ENCODE assay signal across 28 cellular contexts in genomic region chr4:96194993-96195392, GRCh38.
"Had no signal": no experiment of that assay in that cellular context is flagged by ENCODE, and none has a peak within 500 bp of the region (broad histone marks: within the 10 kb centered on the region; RNA-seq: fewer than 3 reads in every experiment).

No MANE protein-coding gene starts in this region.

- FAIRE-seq: islet of Langerhans had no signal

- H3K27ac Mint-ChIP-seq: activated CD4-positive, alpha-beta T cell treated with anti-CD3 and anti-CD28 coated beads for 36 hours; activated naive CD8-positive, alpha-beta T cell; dendritic cell treated with granulocyte-macrophage colony-stimulating factor and Interleukin-4, amounts not matched to agents 40 ng/mL and 50 ng/mL, for 4 days; endodermal cell; natural killer cell; stimulated activated naive CD8-positive, alpha-beta T cell treated with anti-CD3 and anti-CD28 coated beads, Interleukin-15, Interleukin-2, amounts not matched to agents 100 ng/mL and 50 ng/mL, for 24 hours; T-cell; T-helper 2 cell treated with Interferon-gamma antibody and Interleukin-4, amounts not matched to agents 5 μg/mL and 100 μg/mL, for 36 hours; type B pancreatic cell had no signal

- H3K9me3 Mint-ChIP-seq: endodermal cell; T-helper 2 cell treated with Interferon-gamma antibody and Interleukin-4, amounts not matched to agents 5 μg/mL and 100 μg/mL, for 36 hours; type B pancreatic cell had no signal

- DNase-seq: activated CD4-positive, alpha-beta T cell treated with anti-CD3 and anti-CD28 coated beads for 36 hours; activated CD4-positive, alpha-beta T cell treated with anti-CD3 and anti-CD28 coated beads, Interleukin-2, amount 50 U/mL, for 4 hours; activated CD4-positive, CD25-positive, alpha-beta regulatory T cell; activated effector memory CD4-positive, alpha-beta T cell treated with Interleukin-2 at 50 U/mL for 16 hours; activated naive CD4-positive, alpha-beta T cell treated with Interleukin-2 at 50 U/mL for 16 hours; adrenal gland; aorta; endodermal cell; left ventricle myocardium inferior; midbrain; natural killer cell; posterior cingulate gyrus; right lobe of liver; stimulated activated CD4-positive, alpha-beta T cell treated with anti-CD3 and anti-CD28 coated beads, Interleukin-12 subunit alpha, Interleukin-12 subunit beta, amount 100 ng/mL, for 4 hours; stimulated activated CD4-positive, alpha-beta T cell treated with anti-CD3 and anti-CD28 coated beads, Interleukin-4, amount 100 ng/mL, for 1 hour; substantia nigra; T-cell had no signal

- ATAC-seq: activated CD4-positive, alpha-beta T cell treated with anti-CD3 and anti-CD28 coated beads for 36 hours; natural killer cell; right lobe of liver; T-cell had no signal

- H3K4me3 ChIP-seq: adrenal gland, breast epithelium, esophagus muscularis mucosa, left ventricle myocardium inferior, right lobe of liver, skin epidermis, vagina had no signal

- H3K36me3 ChIP-seq: adrenal gland, breast epithelium, esophagus muscularis mucosa, left ventricle myocardium inferior, right lobe of liver, vagina had no signal

- H3K27ac ChIP-seq: adrenal gland, breast epithelium, esophagus muscularis mucosa, left ventricle myocardium inferior, right lobe of liver, skin epidermis, vagina had no signal

- H3K27me3 Mint-ChIP-seq: activated naive CD8-positive, alpha-beta T cell; central memory CD8-positive, alpha-beta T cell; dendritic cell treated with granulocyte-macrophage colony-stimulating factor and Interleukin-4, amounts not matched to agents 40 ng/mL and 50 ng/mL, for 4 days; stimulated activated naive CD8-positive, alpha-beta T cell treated with anti-CD3 and anti-CD28 coated beads, Interleukin-15, Interleukin-2, amounts not matched to agents 100 ng/mL and 50 ng/mL, for 24 hours; T-cell; type B pancreatic cell had no signal

- H3K9me3 ChIP-seq: adrenal gland, breast epithelium, esophagus muscularis mucosa, left ventricle myocardium inferior, right lobe of liver, vagina had no signal

- H3K36me3 Mint-ChIP-seq: activated naive CD8-positive, alpha-beta T cell; natural killer cell; T-cell; type B pancreatic cell had no signal

- H3K27me3 ChIP-seq: adrenal gland, breast epithelium, esophagus muscularis mucosa, right lobe of liver, vagina had no signal

- H3K4me1 Mint-ChIP-seq: activated CD4-positive, alpha-beta T cell treated with anti-CD3 and anti-CD28 coated beads for 36 hours; central memory CD8-positive, alpha-beta T cell; endodermal cell; natural killer cell; T-cell had no signal

- H3K4me3 Mint-ChIP-seq: activated CD4-positive, alpha-beta T cell treated with anti-CD3 and anti-CD28 coated beads for 36 hours; activated naive CD8-positive, alpha-beta T cell; central memory CD8-positive, alpha-beta T cell; dendritic cell treated with granulocyte-macrophage colony-stimulating factor and Interleukin-4, amounts not matched to agents 40 ng/mL and 50 ng/mL, for 4 days; endodermal cell; natural killer cell; stimulated activated naive CD8-positive, alpha-beta T cell treated with anti-CD3 and anti-CD28 coated beads, Interleukin-15, Interleukin-2, amounts not matched to agents 100 ng/mL and 50 ng/mL, for 24 hours; T-cell; T-helper 2 cell treated with Interferon-gamma antibody and Interleukin-4, amounts not matched to agents 5 μg/mL and 100 μg/mL, for 36 hours; type B pancreatic cell had no signal

- H3K4me1 ChIP-seq: adrenal gland, breast epithelium, esophagus muscularis mucosa, left ventricle myocardium inferior, right lobe of liver, vagina had no signal
